In the genomic region with DNA sequence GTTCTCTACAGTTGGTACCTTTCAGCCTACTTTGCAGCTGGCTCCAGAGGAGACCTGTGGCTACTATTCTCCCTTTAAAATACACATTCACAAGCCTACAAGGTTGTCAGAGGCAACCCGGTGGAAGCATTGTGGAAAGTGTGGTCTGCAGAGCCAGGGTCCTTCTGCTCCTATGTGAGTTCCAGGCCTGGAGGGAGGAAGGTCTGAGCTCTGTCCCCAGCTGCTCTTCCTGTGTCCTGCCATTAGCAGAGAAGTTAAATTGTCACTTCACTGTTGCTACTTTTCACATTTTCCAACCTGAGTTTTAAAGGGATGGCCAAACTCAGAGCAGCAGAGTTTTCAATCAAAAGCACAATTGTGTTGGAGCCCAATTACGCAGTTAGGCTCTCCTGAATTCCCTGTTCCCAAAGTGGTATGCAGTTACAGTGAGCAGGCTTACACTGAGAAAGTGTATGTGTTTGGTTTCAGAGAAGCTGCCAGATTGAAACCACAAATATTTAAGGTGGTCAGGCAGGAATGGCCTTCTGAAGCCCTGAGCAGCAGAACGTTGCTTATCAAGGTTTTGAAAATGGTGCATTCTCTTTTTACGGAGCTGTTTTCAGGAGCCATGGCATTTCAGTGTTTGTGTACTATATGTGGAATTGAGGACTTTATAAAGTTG, we compare ENCODE assay signal across 15 cellular contexts. TPM values are rescaled to one million over a fixed set of nuclear protein-coding genes. Genes with fewer than 3 reads are reported as not detected.
DNase-seq lines count a peak whose midpoint lies in the region; ATAC-seq, FAIRE-seq and TF ChIP-seq lines count a peak whose summit lies in the region.
"Had no signal": no experiment of that assay in that cellular context is flagged by ENCODE, and none has a peak within 500 bp of the region (broad histone marks: within the 10 kb centered on the region; RNA-seq: fewer than 3 reads in every experiment).

No MANE protein-coding gene starts in this region.

- H3K4me3 ChIP-seq in breast epithelium = no peak overlapping the region
- H3K4me3 ChIP-seq in kidney epithelial cell (ENCODE audit: low read depth, low read length) = no peak overlapping the region
- H3K4me3 ChIP-seq: A549 had no signal

- no peak overlapping the region for H3K27ac Mint-ChIP-seq in MCF 10A (ENCODE audit: low read depth, unreplicated experiment)
- H3K27ac Mint-ChIP-seq in WTC11 = peak overlapping the region; percentile 56

- intact Hi-C loops in breast epithelium (cut with DNase I; ENCODE audit: low total_unique reads) = no loop called here
- intact Hi-C loops in MCF 10A (cut with micrococcal nuclease) = no loop called here
- intact Hi-C loops in posterior cingulate gyrus (cut with DNase I) = no loop called here

- no TSS peak for BruUV-seq in MCF 10A (replicated peaks; lab: Mats Ljungman, UMichigan)

- no peaks in the 10 kb centered on the region for H3K9me3 ChIP-seq in breast epithelium
- H3K9me3 ChIP-seq: A549 had no signal

- POLR2A ChIA-PET in MCF 10A (lab: Yijun Ruan, JAX) (interaction anchor here (0.6 to 0.7 kb wide), 2 partner anchors 12 to 84 kb away, joined by 3 to 4 read pairs; no protein-coding TSS in a partner anchor), WTC11 (lab: Charles Lee) (no interaction called here)

- CTCF ChIA-PET in MCF 10A (lab: Yijun Ruan, JAX) = no interaction called here
- CTCF ChIA-PET in WTC11 (lab: Charles Lee) = interaction anchor here (1.1 to 1.5 kb wide), 3 partner anchors 20 to 168 kb away, joined by 3 to 5 read pairs (median 3); no protein-coding TSS in a partner anchor

- ATAC-seq in WTC11 (peak; percentile 38; the same call in 1 of the 2 replicates), GM19455 (IDR thresholded peaks at IDR 0.05; ENCODE audit: unreplicated experiment) (no peak)

- peaks cover 0 to 12% of the 10 kb centered on the region in 2 donors for H3K4me1 ChIP-seq in breast epithelium
- H3K4me1 ChIP-seq: A549 had no signal

- H3K36me3 ChIP-seq in breast epithelium = no peaks in the 10 kb centered on the region
- no peaks in the 10 kb centered on the region for H3K36me3 ChIP-seq in kidney epithelial cell (ENCODE audit: control insufficient read depth, insufficient read depth, low read length)

- no peaks in the 10 kb centered on the region for H3K27me3 Mint-ChIP-seq in MCF 10A (ENCODE audit: insufficient read depth, unreplicated experiment)
- no peaks in the 10 kb centered on the region for H3K27me3 Mint-ChIP-seq in WTC11 (ENCODE audit: low read depth)

- TF ChIP-seq CTCF in breast epithelium (IDR thresholded peaks at IDR 0.05) = no peak
- no peak for TF ChIP-seq CTCF in MCF 10A (IDR thresholded peaks at IDR 0.05; ENCODE audit: unreplicated experiment)
- TF ChIP-seq CTCF in WTC11 (IDR thresholded peaks at IDR 0.05) = no peak
- TF ChIP-seq CTCF in kidney epithelial cell (IDR thresholded peaks at IDR 0.05; ENCODE audit: insufficient read depth, low read length, poor library complexity, severe bottlenecking) = no peak

- no peak for FAIRE-seq in urothelium cell line (lab: Jason Lieb, UNC)
- FAIRE-seq: A549 had no signal

- H3K36me3 Mint-ChIP-seq in MCF 10A (ENCODE audit: insufficient read depth, unreplicated experiment) (peaks cover 22% of the 10 kb centered on the region), WTC11 (peaks cover 2% of the 10 kb centered on the region; the same call in 1 of the 2 replicates)

- H3K4me3 Mint-ChIP-seq in MCF 10A (ENCODE audit: unreplicated experiment) = no peak overlapping the region
- no peak overlapping the region for H3K4me3 Mint-ChIP-seq in WTC11

- H3K27ac ChIP-seq in breast epithelium = peak overlapping the region; percentile 33 to 74
- H3K27ac ChIP-seq: A549 had no signal

- H3K27me3 ChIP-seq in breast epithelium = no peaks in the 10 kb centered on the region
- H3K27me3 ChIP-seq in kidney epithelial cell (ENCODE audit: control insufficient read depth, insufficient read depth, low read length) = no peaks in the 10 kb centered on the region

- no peak for TF ChIP-seq POLR2A in breast epithelium (IDR thresholded peaks at IDR 0.05)

- no peaks in the 10 kb centered on the region for H3K9me3 Mint-ChIP-seq in MCF 10A (ENCODE audit: unreplicated experiment)
- H3K9me3 Mint-ChIP-seq in WTC11 = no peaks in the 10 kb centered on the region
- H3K9me3 Mint-ChIP-seq: H9 had no signal

- DNase-seq in breast epithelium (ENCODE audit: low spot score in 2 of 2) (peak in 1 of 2 donors; percentile 49), MCF 10A (ENCODE audit: unreplicated experiment) (no peak), WTC11 (ENCODE audit: low spot score) (no peak), kidney epithelial cell (ENCODE audit: low read depth) (peak; percentile 51), urothelium cell line (ENCODE audit: low spot score) (peak; percentile 84), posterior cingulate gyrus (no peak), NCI-H1092 (lab: John Stamatoyannopoulos, UW) (no peak)
- DNase-seq: activated CD4-positive, alpha-beta T cell treated with anti-CD3 and anti-CD28 coated beads for 1 hour; activated gamma-delta T cell treated with Interleukin-2 at 50 U/mL for 16 hours; effector CD4-positive, alpha-beta T cell; GF-D8; Right ventricle myocardium superior had no signal

- H3K4me1 Mint-ChIP-seq in MCF 10A (ENCODE audit: insufficient read depth, unreplicated experiment) = peaks cover 16% of the 10 kb centered on the region
- peaks cover 19% of the 10 kb centered on the region for H3K4me1 Mint-ChIP-seq in WTC11

TF ChIP-seq in WTC11, 78 proteins besides CTCF, POLR2A, EP300 and RAD21:
- TF ChIP-seq ZNF416 (CRISPR knock-in tag; IDR thresholded peaks at IDR 0.05) (no peak), NR2C2 (CRISPR knock-in tag; IDR thresholded peaks at IDR 0.05) (no peak), SMAD4 (CRISPR knock-in tag; IDR thresholded peaks at IDR 0.05) (no peak), ATF1 (CRISPR knock-in tag; IDR thresholded peaks at IDR 0.05) (no peak)
- TF ChIP-seq, protein P1, sequence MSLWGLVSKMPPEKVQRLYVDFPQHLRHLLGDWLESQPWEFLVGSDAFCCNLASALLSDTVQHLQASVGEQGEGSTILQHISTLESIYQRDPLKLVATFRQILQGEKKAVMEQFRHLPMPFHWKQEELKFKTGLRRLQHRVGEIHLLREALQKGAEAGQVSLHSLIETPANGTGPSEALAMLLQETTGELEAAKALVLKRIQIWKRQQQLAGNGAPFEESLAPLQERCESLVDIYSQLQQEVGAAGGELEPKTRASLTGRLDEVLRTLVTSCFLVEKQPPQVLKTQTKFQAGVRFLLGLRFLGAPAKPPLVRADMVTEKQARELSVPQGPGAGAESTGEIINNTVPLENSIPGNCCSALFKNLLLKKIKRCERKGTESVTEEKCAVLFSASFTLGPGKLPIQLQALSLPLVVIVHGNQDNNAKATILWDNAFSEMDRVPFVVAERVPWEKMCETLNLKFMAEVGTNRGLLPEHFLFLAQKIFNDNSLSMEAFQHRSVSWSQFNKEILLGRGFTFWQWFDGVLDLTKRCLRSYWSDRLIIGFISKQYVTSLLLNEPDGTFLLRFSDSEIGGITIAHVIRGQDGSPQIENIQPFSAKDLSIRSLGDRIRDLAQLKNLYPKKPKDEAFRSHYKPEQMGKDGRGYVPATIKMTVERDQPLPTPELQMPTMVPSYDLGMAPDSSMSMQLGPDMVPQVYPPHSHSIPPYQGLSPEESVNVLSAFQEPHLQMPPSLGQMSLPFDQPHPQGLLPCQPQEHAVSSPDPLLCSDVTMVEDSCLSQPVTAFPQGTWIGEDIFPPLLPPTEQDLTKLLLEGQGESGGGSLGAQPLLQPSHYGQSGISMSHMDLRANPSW (CRISPR knock-in tag; conservative IDR thresholded peaks at IDR 0.05; ENCODE audit: low read depth) = no peak

RNA-seq across cellular contexts. Expression of gene MAP3K3, which starts 25.0 kb away (rescaled TPM):
- total RNA-seq in breast epithelium = 10 to 100 TPM; 44.9 to 60.0 (median 47.9) TPM
- total RNA-seq in MCF 10A (2022) = 12.8 and 13.8 TPM in 2 replicates
- total RNA-seq in WTC11 (2021) = 21.8 to 25.7 TPM (median 22.5 TPM) in 3 replicates
- 19.8 and 25.1 TPM in 2 replicates for total RNA-seq in kidney epithelial cell

RNA-seq across cellular contexts. Expression of gene TACO1, which starts 46.5 kb away (rescaled TPM):
- total RNA-seq in breast epithelium (10 to 100 TPM; 11.0 to 12.4 (median 11.1) TPM), MCF 10A (2022) (36.5 and 38.7 TPM in 2 replicates), WTC11 (2021) (22.8 to 26.9 TPM (median 24.1 TPM) in 3 replicates), kidney epithelial cell (24.7 and 24.9 TPM in 2 replicates)

RNA-seq across cellular contexts. Expression of gene LIMD2, which starts 52.7 kb away (rescaled TPM):
- total RNA-seq in breast epithelium (10 to 100 TPM in 1 of 3 donors, 1 to 10 TPM in 2; 6.1 to 10.5 (median 7.2) TPM), MCF 10A (2022) (0.56 and 0.93 TPM in 2 replicates), WTC11 (2021) (83.4 to 91.8 TPM (median 88.4 TPM) in 3 replicates), kidney epithelial cell (153 and 158 TPM in 2 replicates)

Comparison
In these comparisons a context has a peak if more than half of its experiments do, and no peak if none do; other contexts are left out.
1. DNase-seq: peak in kidney epithelial cell (single experiment) and urothelium cell line (single experiment); none in MCF 10A (single experiment), WTC11 (single experiment), posterior cingulate gyrus (0 of 10) and NCI-H1092 (single experiment).